In genomic region chr7:128347573-128348147, GRCh38 we compare ENCODE assay signal across 8 cellular contexts. TPM values are rescaled to one million over a fixed set of nuclear protein-coding genes. Genes with fewer than 3 reads are reported as not detected.
A peak's percentile ranks its signal among the peaks of the same experiment; 100 is the strongest.
DNase-seq lines count a peak whose midpoint lies in the region; ATAC-seq lines count a peak whose summit lies in the region.

No MANE protein-coding gene starts in this region.

- peak; percentile 44 for ATAC-seq in stimulated activated effector memory CD8-positive, alpha-beta T cell treated with anti-CD3 and anti-CD28 coated beads, Interleukin-12 subunit alpha, Interleukin-12 subunit beta, amount 100 ng/mL, for 72 hours
- ATAC-seq in GM19452 (IDR thresholded peaks at IDR 0.05; ENCODE audit: unreplicated experiment) (no peak), GM18519 (IDR thresholded peaks at IDR 0.05; ENCODE audit: low FRiP score, unreplicated experiment) (no peak)

- no peak overlapping the region for H3K4me3 ChIP-seq in SJCRH30

- peaks cover 5% of the 10 kb centered on the region for H3K4me1 Mint-ChIP-seq in stimulated activated effector memory CD8-positive, alpha-beta T cell treated with anti-CD3 and anti-CD28 coated beads, Interleukin-12 subunit alpha, Interleukin-12 subunit beta, amount 100 ng/mL, for 72 hours

- no peaks in the 10 kb centered on the region for H3K36me3 ChIP-seq in SJCRH30

- DNase-seq in COLO668 (lab: John Stamatoyannopoulos, UW; ENCODE audit: unreplicated experiment) (peak; percentile 46), HT1080 (ENCODE audit: low read depth) (peak; percentile 22), SJCRH30 (peak; percentile 70 to 84), astrocyte of the hippocampus (ENCODE audit: low read depth, low spot score) (peak; percentile 69), islet precursor cell (peak; percentile 80)
- DNase-seq in stimulated activated effector memory CD8-positive, alpha-beta T cell treated with anti-CD3 and anti-CD28 coated beads, Interleukin-12 subunit alpha, Interleukin-12 subunit beta, amount 100 ng/mL, for 72 hours (ENCODE audit: low spot score in 2 of 2): peak in 1 of 2 donors; percentile 29

- no peaks in the 10 kb centered on the region for H3K9me3 Mint-ChIP-seq in stimulated activated effector memory CD8-positive, alpha-beta T cell treated with anti-CD3 and anti-CD28 coated beads, Interleukin-12 subunit alpha, Interleukin-12 subunit beta, amount 100 ng/mL, for 72 hours

- H3K9me3 ChIP-seq in SJCRH30 (replicated peaks): no peaks in the 10 kb centered on the region

- no peaks in the 10 kb centered on the region for H3K27me3 ChIP-seq in SJCRH30

- peaks cover 8% of the 10 kb centered on the region; the same call in 1 of the 2 replicates for H3K4me1 ChIP-seq in SJCRH30

- no peaks in the 10 kb centered on the region for H3K36me3 Mint-ChIP-seq in stimulated activated effector memory CD8-positive, alpha-beta T cell treated with anti-CD3 and anti-CD28 coated beads, Interleukin-12 subunit alpha, Interleukin-12 subunit beta, amount 100 ng/mL, for 72 hours

- H3K4me3 Mint-ChIP-seq in stimulated activated effector memory CD8-positive, alpha-beta T cell treated with anti-CD3 and anti-CD28 coated beads, Interleukin-12 subunit alpha, Interleukin-12 subunit beta, amount 100 ng/mL, for 72 hours: no peak overlapping the region

- H3K27ac ChIP-seq in SJCRH30: no peak overlapping the region

- no peak overlapping the region for H3K27ac Mint-ChIP-seq in stimulated activated effector memory CD8-positive, alpha-beta T cell treated with anti-CD3 and anti-CD28 coated beads, Interleukin-12 subunit alpha, Interleukin-12 subunit beta, amount 100 ng/mL, for 72 hours

RNA-seq across cellular contexts. Expression of gene RBM28, which starts 4.0 kb away (rescaled TPM):
- total RNA-seq in HT1080 (2014; rRNA removed; shearing (Covaris generic)): 30.3 and 31.2 TPM in 2 replicates
- 28.7 and 33.5 TPM in 2 replicates for polyA plus RNA-seq in HT1080 (2015; cell fraction: cytosol; rRNA removed)
- polyA plus RNA-seq in HT1080 (2015; cell fraction: nucleus; rRNA removed): 119 and 144 TPM in 2 replicates
- total RNA-seq in SJCRH30 (2014; rRNA removed; shearing (Covaris generic)): 37.0 and 49.7 TPM in 2 replicates

RNA-seq across cellular contexts. Expression of gene PRRT4, which starts 13.8 kb away (rescaled TPM):
- total RNA-seq in HT1080 (2014; rRNA removed; shearing (Covaris generic)): 0.73 TPM in 1 of 2 replicates, not detected in the other
- polyA plus RNA-seq in HT1080 (2015; cell fraction: cytosol; rRNA removed): 0.20 TPM in 1 of 2 replicates, not detected in the other
- polyA plus RNA-seq in HT1080 (2015; cell fraction: nucleus; rRNA removed): 0.11 TPM in 1 of 2 replicates, not detected in the other
- 3.2 and 5.1 TPM in 2 replicates for total RNA-seq in SJCRH30 (2014; rRNA removed; shearing (Covaris generic))
